ENCODE assay signal across 9 cellular contexts in the genomic region with DNA sequence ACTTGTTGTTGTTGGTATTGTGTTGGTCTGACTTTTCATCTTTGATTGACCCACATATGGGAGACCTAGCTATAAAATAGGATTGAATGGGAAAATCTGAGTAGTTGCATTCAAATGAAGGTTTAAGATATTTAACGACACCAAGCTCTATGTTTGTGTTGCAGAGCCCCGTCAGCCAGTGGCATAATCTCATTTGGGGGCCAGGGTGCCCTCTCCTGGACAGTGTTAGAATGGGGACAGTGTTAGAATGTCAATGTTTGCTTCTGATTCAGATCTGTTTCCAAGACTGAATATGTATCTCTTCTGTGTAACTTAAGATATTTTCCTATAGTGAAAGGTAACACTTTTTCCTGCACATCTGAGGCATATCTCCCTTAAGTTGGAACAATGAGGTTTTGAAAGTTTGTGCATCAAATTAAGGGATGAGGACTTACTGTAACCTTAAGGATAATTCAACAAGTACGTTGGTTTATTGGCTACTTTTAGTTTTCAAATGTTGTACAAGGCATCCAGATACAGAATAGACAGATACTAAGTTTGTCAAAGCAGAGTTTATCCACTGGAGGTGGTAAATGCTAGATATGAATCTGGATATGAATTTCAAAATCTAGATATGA. TPM values are rescaled to one million over a fixed set of nuclear protein-coding genes. Genes with fewer than 3 reads are reported as not detected.
A peak's percentile ranks its signal among the peaks of the same experiment; 100 is the strongest.
DNase-seq lines count a peak whose midpoint lies in the region; ATAC-seq and TF ChIP-seq lines count a peak whose summit lies in the region.
"Had no signal": no experiment of that assay in that cellular context is flagged by ENCODE, and none has a peak within 500 bp of the region (broad histone marks: within the 10 kb centered on the region; RNA-seq: fewer than 3 reads in every experiment).

No MANE protein-coding gene starts in this region.

- H3K27me3 ChIP-seq in Panc1 (ENCODE audit: control insufficient read depth, insufficient read depth, low read length): peaks cover 5% of the 10 kb centered on the region

- DNase-seq in NCI-H2171 treated with DMSO at 0.1 percent for 48 hours (lab: John Stamatoyannopoulos, UW): peak; percentile 1
- DNase-seq in NCI-H2171 (lab: John Stamatoyannopoulos, UW): no peak
- DNase-seq in Panc1 (ENCODE audit: low read depth, low spot score): peak; percentile 17
- DNase-seq in activated effector memory CD4-positive, alpha-beta T cell treated with Interleukin-2 at 50 U/mL for 16 hours: peak; percentile 1
- DNase-seq in glomerular endothelial cell (ENCODE audit: extremely low read depth, low read depth, low spot score): peak; percentile 20
- peak; percentile 46 for DNase-seq in pons (ENCODE audit: low spot score)

- H3K36me3 ChIP-seq in Panc1 (ENCODE audit: control insufficient read depth, insufficient read depth, low read length): no peaks in the 10 kb centered on the region

- CTCF ChIA-PET in Panc1 (lab: Charles Lee): interaction anchor here (0.8 to 2.1 kb wide), 2 partner anchors 353 to 356 kb away, joined by 6 to 25 read pairs; no protein-coding TSS in a partner anchor

- ATAC-seq in HG02798 (IDR thresholded peaks at IDR 0.05; ENCODE audit: poor library complexity, unreplicated experiment) (peak; percentile 69), Panc1 (peak; percentile 96), HG02973 (IDR thresholded peaks at IDR 0.05; ENCODE audit: unreplicated experiment) (no peak)

- POLR2A ChIA-PET in Panc1 (lab: Charles Lee): no interaction called here

- TF ChIP-seq CTCF in Panc1 (IDR thresholded peaks at IDR 0.05): peak; percentile 86

- intact Hi-C loops in Panc1 (cut with micrococcal nuclease; ENCODE audit: unreplicated experiment): loop anchor here (1.0 kb wide), 1 partner anchor 352 kb away; no protein-coding TSS in a partner anchor

- BruUV-seq in Panc1 (replicated peaks; lab: Mats Ljungman, UMichigan): no TSS peak

- H3K4me1 ChIP-seq in Panc1 (ENCODE audit: control insufficient read depth, insufficient read depth, low read length): no peaks in the 10 kb centered on the region

- in situ Hi-C loops in Panc1 (cut with HindIII; ENCODE audit: low pct_unique_long_range_greater_than_20kb, low sequenced_read_pairs): no loop called here

- H3K9me3 ChIP-seq in Panc1 (ENCODE audit: control insufficient read depth, insufficient read depth, low read depth, low read length): no peaks in the 10 kb centered on the region

- H3K27ac ChIP-seq in Panc1 (ENCODE audit: low read length): no peak overlapping the region

- no peak overlapping the region for H3K4me3 ChIP-seq in Panc1 (ENCODE audit: low read depth in 2 of 2, low read length in 2 of 2)

RNA-seq across cellular contexts. Expression of gene OR52M1, which starts 5.3 kb away (rescaled TPM):
- total RNA-seq in Panc1 (2021; ENCODE audit: unreplicated experiment): not detected
- polyA plus RNA-seq in Panc1 (2012; ENCODE audit: insufficient read length): not detected
- not detected in 2 replicates for total RNA-seq in glomerular endothelial cell
- total RNA-seq: frontal cortex had no signal

RNA-seq across cellular contexts. Expression of gene OR52I2, which starts 41.8 kb away (rescaled TPM):
- not detected for total RNA-seq in Panc1 (2021; ENCODE audit: unreplicated experiment)
- polyA plus RNA-seq in Panc1 (2012; ENCODE audit: insufficient read length): not detected
- total RNA-seq in glomerular endothelial cell: not detected in 2 replicates
- total RNA-seq: frontal cortex had no signal

RNA-seq across cellular contexts. Expression of gene OR52I1, which starts 54.1 kb away (rescaled TPM):
- not detected for total RNA-seq in Panc1 (2021; ENCODE audit: unreplicated experiment)
- not detected for polyA plus RNA-seq in Panc1 (2012; ENCODE audit: insufficient read length)
- total RNA-seq in glomerular endothelial cell: not detected in 2 replicates
- total RNA-seq: frontal cortex had no signal

RNA-seq across cellular contexts. Expression of gene OR52K1, which starts 57.3 kb away (rescaled TPM):
- not detected for total RNA-seq in Panc1 (2021; ENCODE audit: unreplicated experiment)
- polyA plus RNA-seq in Panc1 (2012; ENCODE audit: insufficient read length): not detected
- not detected in 2 replicates for total RNA-seq in glomerular endothelial cell
- total RNA-seq: frontal cortex had no signal
